In the genomic region with DNA sequence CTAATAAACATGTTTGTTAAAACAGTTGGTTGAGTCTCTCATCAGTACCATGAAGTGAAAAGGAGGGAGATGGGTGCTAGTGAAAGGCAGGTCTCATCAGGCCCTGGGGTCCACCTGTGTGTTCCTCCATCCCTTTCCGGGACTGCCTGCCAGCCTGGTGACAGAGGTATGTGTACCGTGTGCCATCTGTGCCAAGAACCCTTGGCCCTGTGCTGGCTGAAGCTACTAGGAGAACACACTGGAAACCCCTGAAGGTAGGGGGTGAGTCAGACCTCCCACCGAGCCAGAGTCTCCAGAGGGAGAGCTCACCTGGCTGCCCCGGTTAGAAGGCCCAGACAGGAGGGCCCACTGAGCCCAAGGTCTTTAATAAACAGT, we compare ENCODE assay signal across 8 cellular contexts. TPM values are rescaled to one million over a fixed set of nuclear protein-coding genes. Genes with fewer than 3 reads are reported as not detected.
DNase-seq lines count a peak whose midpoint lies in the region; ATAC-seq and TF ChIP-seq lines count a peak whose summit lies in the region.

No MANE protein-coding gene starts in this region.

- H3K4me1 ChIP-seq in cardiac muscle cell (ENCODE audit: low read depth) (peaks cover 27% of the 10 kb centered on the region), esophagus (ENCODE audit: control insufficient read depth in 2 of 2, insufficient read depth in 2 of 2, low read length in 1 of 2) (peaks cover 2 to 9% of the 10 kb centered on the region in 2 donors), prostate gland (replicated peaks) (no peaks in the 10 kb centered on the region)

- peak overlapping the region; percentile 94 for H3K27ac Mint-ChIP-seq in activated B cell treated with CpG ODN at 0.5 μM for 24 hours

- no peaks in the 10 kb centered on the region for H3K9me3 Mint-ChIP-seq in activated B cell treated with CpG ODN at 0.5 μM for 24 hours

- peak; percentile 37 for TF ChIP-seq POLR2A in prostate gland (IDR thresholded peaks at IDR 0.05)

- no peaks in the 10 kb centered on the region for H3K27me3 Mint-ChIP-seq in activated B cell treated with CpG ODN at 0.5 μM for 24 hours

- CTCF ChIA-PET in activated B cell treated with CpG ODN at 0.5 μM for 24 hours (lab: Charles Lee): interaction anchor here (1.4 to 9.4 kb wide), 7 partner anchors 15 to 150 kb away, joined by 6 to 131 read pairs (median 16); no protein-coding TSS in a partner anchor

- H3K4me3 ChIP-seq in cardiac muscle cell (peak overlapping the region; percentile 93), esophagus (ENCODE audit: low read depth in 1 of 2, low read length in 2 of 2) (peak overlapping the region; percentile 92 to 99), prostate gland (peak overlapping the region; percentile 71 to 76)

- peak in 1 of 2 donors; percentile 66 for DNase-seq in cardiac muscle cell (ENCODE audit: low read depth in 1 of 2, low spot score in 1 of 2)
- no peak for DNase-seq in cardiac septum (ENCODE audit: low spot score)
- no peak for DNase-seq in activated B cell treated with CpG ODN at 0.5 μM for 24 hours
- peak; percentile 93 for DNase-seq in prostate gland (ENCODE audit: low spot score)
- no peak for DNase-seq in NOMO-1 (lab: John Stamatoyannopoulos, UW; ENCODE audit: unreplicated experiment in 2 of 2)

- ATAC-seq in activated B cell treated with CpG ODN at 0.5 μM for 24 hours (ENCODE audit: low read depth): no peak
- no peak for ATAC-seq in GM21786 (IDR thresholded peaks at IDR 0.05; ENCODE audit: unreplicated experiment)
- ATAC-seq in GM21737 (IDR thresholded peaks at IDR 0.05; ENCODE audit: unreplicated experiment): no peak

- no peaks in the 10 kb centered on the region for H3K27me3 ChIP-seq in cardiac muscle cell
- no peaks in the 10 kb centered on the region for H3K27me3 ChIP-seq in esophagus (ENCODE audit: control insufficient read depth in 1 of 2, insufficient read depth in 2 of 2, low read length in 2 of 2)
- H3K27me3 ChIP-seq in prostate gland (replicated peaks; ENCODE audit: insufficient read depth): no peaks in the 10 kb centered on the region

- H3K27ac ChIP-seq in cardiac muscle cell (peak overlapping the region; percentile 80), esophagus (ENCODE audit: low read depth in 2 of 2, low read length in 1 of 2) (peak overlapping the region; percentile 93 to 94), prostate gland (peak overlapping the region; percentile 97 to 98)

- TF ChIP-seq CTCF in cardiac muscle cell (IDR thresholded peaks at IDR 0.05; ENCODE audit: low read depth, low read length) (no peak), activated B cell treated with CpG ODN at 0.5 μM for 24 hours (IDR thresholded peaks at IDR 0.05) (no peak), prostate gland (IDR thresholded peaks at IDR 0.05) (no peak)

- H3K9me3 ChIP-seq in cardiac muscle cell (ENCODE audit: low read depth) (no peaks in the 10 kb centered on the region), esophagus (ENCODE audit: control insufficient read depth in 2 of 2, insufficient read depth in 1 of 2, low read depth in 1 of 2, low read length in 1 of 2) (peaks cover 0 to 2% of the 10 kb centered on the region in 2 donors), prostate gland (no peaks in the 10 kb centered on the region)

- POLR2A ChIA-PET in activated B cell treated with CpG ODN at 0.5 μM for 24 hours (lab: Charles Lee): interaction anchor here (0.6 to 13.6 kb wide), 15 partner anchors 9 to 63 kb away, joined by 3 to 967 read pairs (median 12); a partner anchor contains a TSS

- peaks cover 11% of the 10 kb centered on the region for H3K36me3 ChIP-seq in cardiac muscle cell
- peaks cover 0 to 19% of the 10 kb centered on the region in 2 donors for H3K36me3 ChIP-seq in esophagus (ENCODE audit: control insufficient read depth in 2 of 2, insufficient read depth in 2 of 2, low read length in 1 of 2)
- H3K36me3 ChIP-seq in prostate gland: peaks cover 0 to 12% of the 10 kb centered on the region in 2 donors

- peaks cover 32% of the 10 kb centered on the region for H3K36me3 Mint-ChIP-seq in activated B cell treated with CpG ODN at 0.5 μM for 24 hours (ENCODE audit: low read depth)

- WGBS in esophagus, 2 donors: 28 to 30% methylated on average over 4 of the region's 4 CpGs
- 23% methylated on average over 4 of the region's 4 CpGs for WGBS in prostate gland

- intact Hi-C loops in cardiac septum (cut with DNase I) (no loop called here), activated B cell treated with CpG ODN at 0.5 μM for 24 hours (cut with micrococcal nuclease) (no loop called here), prostate gland (cut with DNase I) (loop anchor here (10.0 kb wide), 1 partner anchor 141 kb away; no protein-coding TSS in a partner anchor)

- H3K4me1 Mint-ChIP-seq in activated B cell treated with CpG ODN at 0.5 μM for 24 hours: peaks cover 38% of the 10 kb centered on the region

- H3K4me3 Mint-ChIP-seq in activated B cell treated with CpG ODN at 0.5 μM for 24 hours: peak overlapping the region; percentile 98

RNA-seq across cellular contexts. Expression of a gene that starts 2.3 kb away (rescaled TPM):
- 213 and 227 TPM in 2 replicates for total RNA-seq in cardiac muscle cell
- polyA plus RNA-seq in cardiac muscle cell: 210 and 276 TPM in 2 replicates
- total RNA-seq in cardiac septum: 22.6 TPM
- 175 and 180 TPM in 2 replicates for total RNA-seq in activated B cell treated with CpG ODN at 0.5 μM for 24 hours
- 100 to 1,000 TPM; 230 to 332 TPM for polyA plus RNA-seq in esophagus
- 100 to 1,000 TPM; 259 to 265 TPM for total RNA-seq in prostate gland

RNA-seq across cellular contexts. Expression of a gene that starts 59.9 kb away (rescaled TPM):
- 41.3 and 47.9 TPM in 2 replicates for total RNA-seq in cardiac muscle cell
- polyA plus RNA-seq in cardiac muscle cell: 58.4 and 61.0 TPM in 2 replicates
- 21.2 TPM for total RNA-seq in cardiac septum
- total RNA-seq in activated B cell treated with CpG ODN at 0.5 μM for 24 hours: 42.6 and 42.9 TPM in 2 replicates
- polyA plus RNA-seq in esophagus: 10 to 100 TPM in 1 of 2 donors, 1 to 10 TPM in 1; 4.7 to 12.8 TPM
- 10 to 100 TPM; 14.8 to 38.3 TPM for total RNA-seq in prostate gland
